In genomic region chr5:138224712-138225111, GRCh38 we compare ENCODE assay signal across 39 cellular contexts. TPM values are rescaled to one million over a fixed set of nuclear protein-coding genes. Genes with fewer than 3 reads are reported as not detected.
"Had no signal": no experiment of that assay in that cellular context is flagged by ENCODE, and none has a peak within 500 bp of the region (broad histone marks: within the 10 kb centered on the region; RNA-seq: fewer than 3 reads in every experiment).

No MANE protein-coding gene starts in this region.

- DNase-seq: Karpas-422, Kasumi-1, MG63, MM.1S, MV-4-11, NCI-H1048, NCI-H1092, NCI-H1092 treated with DMSO at 0.1 percent for 48 hours, NCI-H1105, NCI-H1105 treated with DMSO at 0.1 percent for 48 hours, NCI-H1417, NCI-H1417 treated with DMSO at 0.1 percent for 48 hours, NCI-H1436, NCI-H1436 treated with DMSO at 0.1 percent for 48 hours, NCI-H146, NCI-H1694, NCI-H1694 treated with DMSO at 0.1 percent for 48 hours, NCI-H187, NCI-H187 treated with DMSO at 0.1 percent for 48 hours, NCI-H1930, NCI-H2029, NCI-H2029 treated with DMSO at 0.1 percent for 48 hours, NCI-H2081, NCI-H2081 treated with DMSO at 0.1 percent for 48 hours, NCI-H2107, NCI-H2171, NCI-H2171 treated with DMSO at 0.1 percent for 48 hours, NCI-H2227 treated with DMSO at 0.1 percent for 48 hours, NCI-H226, NCI-H345, NCI-H446, NCI-H446 treated with DMSO at 0.1 percent for 48 hours, NCI-H510A, NCI-H510A treated with DMSO at 0.1 percent for 48 hours, NCI-H524, NCI-H524 treated with DMSO at 0.1 percent for 48 hours had no signal

- H3K27me3 ChIP-seq: MG63 had no signal

- H3K36me3 ChIP-seq: MG63 had no signal

- H3K4me3 ChIP-seq: MG63 had no signal

RNA-seq across cellular contexts. Expression of gene GFRA3, which starts 49.7 kb away (rescaled TPM):
- total RNA-seq: LHCN-M2, M059J, MCF 10A had no signal
